In the genomic region with DNA sequence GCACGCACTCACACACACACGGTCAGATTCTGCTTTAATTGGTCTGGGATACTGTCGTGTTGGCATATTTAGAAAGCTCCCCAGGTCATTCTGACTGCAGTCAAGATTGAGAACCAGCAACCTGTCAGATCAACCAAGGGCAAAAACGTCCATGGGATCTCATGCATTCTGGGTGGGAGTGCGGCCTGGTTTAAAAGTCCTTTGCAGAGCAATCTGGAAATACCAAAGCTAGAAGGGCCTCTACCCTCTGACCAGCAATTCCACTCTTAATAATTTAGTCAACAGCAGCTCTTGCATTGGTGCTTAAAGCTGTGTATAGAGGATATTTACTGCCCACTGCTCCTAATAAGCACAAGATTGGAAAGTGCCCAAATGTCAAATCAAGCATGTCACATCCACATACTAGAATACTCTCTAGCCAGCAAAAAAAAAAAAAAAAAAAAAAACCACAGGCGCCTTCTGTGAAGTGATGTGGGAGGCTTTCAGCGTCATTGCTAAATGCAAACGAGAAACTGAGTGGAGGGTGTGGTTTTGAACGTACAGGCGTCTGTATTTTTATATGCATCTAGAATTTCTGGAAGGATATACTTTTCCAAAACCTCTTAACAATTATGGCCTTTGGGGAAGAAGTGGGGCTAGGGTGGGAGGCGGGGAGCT, we compare ENCODE assay signal across 15 cellular contexts. TPM values are rescaled to one million over a fixed set of nuclear protein-coding genes. Genes with fewer than 3 reads are reported as not detected.
DNase-seq lines count a peak whose midpoint lies in the region; ATAC-seq and TF ChIP-seq lines count a peak whose summit lies in the region.
"Had no signal": no experiment of that assay in that cellular context is flagged by ENCODE, and none has a peak within 500 bp of the region (broad histone marks: within the 10 kb centered on the region; RNA-seq: fewer than 3 reads in every experiment).

No MANE protein-coding gene starts in this region.

- no peaks in the 10 kb centered on the region for H3F3A ChIP-seq in GM23338 (replicated peaks; ENCODE audit: low read depth)

- peak in 1 of 3 donors; percentile 8 for DNase-seq in CD4-positive, CD25-positive, alpha-beta regulatory T cell
- no peak for DNase-seq in GM23338 (ENCODE audit: low spot score)
- no peak for DNase-seq in activated CD8-positive, alpha-beta T cell treated with anti-CD3 and anti-CD28 coated beads, Interleukin-2, amount 10 ng/mL, durations not matched to agents 7 days and 5 days
- no peak for DNase-seq in memory B cell (ENCODE audit: low spot score in 2 of 2)
- no peak for DNase-seq in NCI-H774 (lab: John Stamatoyannopoulos, UW)
- DNase-seq in posterior vena cava (ENCODE audit: low spot score): no peak
- no peak for DNase-seq in upper lobe of left lung
- DNase-seq in activated effector memory CD4-positive, alpha-beta T cell treated with Interleukin-2 at 50 U/mL for 16 hours: no peak
- DNase-seq: GF-D8 had no signal

- H3K4me3 Mint-ChIP-seq in CD4-positive, CD25-positive, alpha-beta regulatory T cell: peak overlapping the region in 2 of 4 donors; percentile 64 to 71
- H3K4me3 Mint-ChIP-seq in GM23338 (0 out of 3 replicates have a peak overlapping the region, but pooled peaks have one; percentile 69), memory B cell (peak overlapping the region; percentile 46)
- peak overlapping the region; percentile 49 for H3K4me3 Mint-ChIP-seq in activated CD8-positive, alpha-beta T cell treated with anti-CD3 and anti-CD28 coated beads, Interleukin-2, amount 10 ng/mL, durations not matched to agents 7 days and 5 days

- no peaks in the 10 kb centered on the region for H3K36me3 ChIP-seq in CD4-positive, CD25-positive, alpha-beta regulatory T cell (ENCODE audit: control insufficient read depth, insufficient read depth, low read length)
- H3K36me3 ChIP-seq in GM23338 (ENCODE audit: insufficient read depth) (no peaks in the 10 kb centered on the region), upper lobe of left lung (no peaks in the 10 kb centered on the region)
- H3K36me3 ChIP-seq: brain microvascular endothelial cell, heart left ventricle had no signal

- POLR2A ChIA-PET in activated CD8-positive, alpha-beta T cell treated with anti-CD3 and anti-CD28 coated beads, Interleukin-2, amount 10 ng/mL, durations not matched to agents 7 days and 5 days (lab: Charles Lee): interaction anchor here (0.6 kb wide), 1 partner anchor 379 kb away, joined by 3 read pairs; no protein-coding TSS in a partner anchor

- H2AFZ ChIP-seq in GM23338: peak overlapping the region; percentile 90; the same call in 1 of the 2 replicates

- TF ChIP-seq CTCF in GM23338 (conservative IDR thresholded peaks at IDR 0.05; ENCODE audit: low read depth in 2 of 2) (no peak), upper lobe of left lung (IDR thresholded peaks at IDR 0.05) (no peak)

- 0 out of 2 replicates have a peak overlapping the region, but pooled peaks have one; percentile 55 for H3K4me2 ChIP-seq in GM23338

- peaks cover 11% of the 10 kb centered on the region for H3K27me3 Mint-ChIP-seq in CD4-positive, CD25-positive, alpha-beta regulatory T cell
- H3K27me3 Mint-ChIP-seq in GM23338 (ENCODE audit: insufficient read depth, low read depth, poor library complexity) (peaks cover 11% of the 10 kb centered on the region), memory B cell (peaks cover 8% of the 10 kb centered on the region)
- peaks cover 8% of the 10 kb centered on the region for H3K27me3 Mint-ChIP-seq in activated CD8-positive, alpha-beta T cell treated with anti-CD3 and anti-CD28 coated beads, Interleukin-2, amount 10 ng/mL, durations not matched to agents 7 days and 5 days (ENCODE audit: low read depth)

- CTCF ChIA-PET in activated CD8-positive, alpha-beta T cell treated with anti-CD3 and anti-CD28 coated beads, Interleukin-2, amount 10 ng/mL, durations not matched to agents 7 days and 5 days (lab: Charles Lee): interaction anchor here (0.7 to 7.0 kb wide), 18 partner anchors 8 to 533 kb away, joined by 3 to 86 read pairs (median 5); no protein-coding TSS in a partner anchor

- intact Hi-C loops in posterior vena cava (cut with DNase I): loop anchor here (1.0 to 2.0 kb wide), 2 partner anchors 103 to 104 kb away; no protein-coding TSS in a partner anchor

- 59 to 61% methylated on average over 9 to 11 of the region's 11 CpGs for WGBS in upper lobe of left lung, 2 donors

- no peaks in the 10 kb centered on the region for H3K9me2 ChIP-seq in GM23338 (ENCODE audit: insufficient read depth)

- TF ChIP-seq POLR2A in upper lobe of left lung (IDR thresholded peaks at IDR 0.05): no peak

- H3K27me3 ChIP-seq in CD4-positive, CD25-positive, alpha-beta regulatory T cell (ENCODE audit: control insufficient read depth, insufficient read depth, low read length): no peaks in the 10 kb centered on the region
- H3K27me3 ChIP-seq in GM23338 (ENCODE audit: insufficient read depth): no peaks in the 10 kb centered on the region
- no peaks in the 10 kb centered on the region for H3K27me3 ChIP-seq in upper lobe of left lung
- H3K27me3 ChIP-seq: brain microvascular endothelial cell, dorsolateral prefrontal cortex, testis had no signal

- no peaks in the 10 kb centered on the region for H3K9me3 Mint-ChIP-seq in CD4-positive, CD25-positive, alpha-beta regulatory T cell
- H3K9me3 Mint-ChIP-seq in GM23338 (no peaks in the 10 kb centered on the region), memory B cell (no peaks in the 10 kb centered on the region)
- H3K9me3 Mint-ChIP-seq in activated CD8-positive, alpha-beta T cell treated with anti-CD3 and anti-CD28 coated beads, Interleukin-2, amount 10 ng/mL, durations not matched to agents 7 days and 5 days (ENCODE audit: insufficient read depth): no peaks in the 10 kb centered on the region
- H3K9me3 Mint-ChIP-seq: activated CD4-positive, alpha-beta memory T cell treated with anti-CD3 and anti-CD28 coated beads for 36 hours had no signal

- H3K79me2 ChIP-seq in GM23338 (replicated peaks; ENCODE audit: insufficient read depth): no peaks in the 10 kb centered on the region

- no peak for TF ChIP-seq EP300 in upper lobe of left lung (IDR thresholded peaks at IDR 0.05)

- peaks cover 5% of the 10 kb centered on the region for H3K4me1 ChIP-seq in CD4-positive, CD25-positive, alpha-beta regulatory T cell (ENCODE audit: control insufficient read depth, insufficient read depth, low read length, poor library complexity, severe bottlenecking)
- H3K4me1 ChIP-seq in GM23338 (ENCODE audit: insufficient read depth): no peaks in the 10 kb centered on the region
- peaks cover 3 to 10% (median 6%) of the 10 kb centered on the region in 4 donors for H3K4me1 ChIP-seq in upper lobe of left lung
- H3K4me1 ChIP-seq: testis had no signal

- H4K20me1 ChIP-seq in GM23338 (replicated peaks; ENCODE audit: insufficient read depth): no peaks in the 10 kb centered on the region

- H3K27ac ChIP-seq in CD4-positive, CD25-positive, alpha-beta regulatory T cell (ENCODE audit: insufficient read depth, low read length, poor library complexity, severe bottlenecking): no peak overlapping the region
- H3K27ac ChIP-seq in GM23338 (ENCODE audit: low read depth) (no peak overlapping the region), upper lobe of left lung (no peak overlapping the region)
- H3K27ac ChIP-seq: brain microvascular endothelial cell, GM23248, heart left ventricle, testis had no signal

- H3K36me3 Mint-ChIP-seq in CD4-positive, CD25-positive, alpha-beta regulatory T cell: no peaks in the 10 kb centered on the region
- H3K36me3 Mint-ChIP-seq in GM23338 (ENCODE audit: low read depth): no peaks in the 10 kb centered on the region
- no peaks in the 10 kb centered on the region for H3K36me3 Mint-ChIP-seq in activated CD8-positive, alpha-beta T cell treated with anti-CD3 and anti-CD28 coated beads, Interleukin-2, amount 10 ng/mL, durations not matched to agents 7 days and 5 days (ENCODE audit: low read depth)
- no peaks in the 10 kb centered on the region for H3K36me3 Mint-ChIP-seq in memory B cell
- H3K36me3 Mint-ChIP-seq: activated CD4-positive, alpha-beta memory T cell treated with anti-CD3 and anti-CD28 coated beads for 36 hours had no signal

- no peaks in the 10 kb centered on the region for H3K9me3 ChIP-seq in CD4-positive, CD25-positive, alpha-beta regulatory T cell (ENCODE audit: control insufficient read depth in 2 of 2, low read length in 2 of 2)
- no peaks in the 10 kb centered on the region for H3K9me3 ChIP-seq in upper lobe of left lung
- H3K9me3 ChIP-seq: heart left ventricle, testis had no signal

- peak overlapping the region in 2 of 3 donors; percentile 59 to 84 for H3K27ac Mint-ChIP-seq in CD4-positive, CD25-positive, alpha-beta regulatory T cell
- H3K27ac Mint-ChIP-seq in GM23338: no peak overlapping the region
- peak overlapping the region; percentile 74 for H3K27ac Mint-ChIP-seq in activated CD8-positive, alpha-beta T cell treated with anti-CD3 and anti-CD28 coated beads, Interleukin-2, amount 10 ng/mL, durations not matched to agents 7 days and 5 days
- no peak overlapping the region for H3K27ac Mint-ChIP-seq in memory B cell
- H3K27ac Mint-ChIP-seq: activated CD4-positive, alpha-beta memory T cell treated with anti-CD3 and anti-CD28 coated beads for 36 hours had no signal

- peaks cover 0 to 15% (median 7%) of the 10 kb centered on the region in 4 donors for H3K4me1 Mint-ChIP-seq in CD4-positive, CD25-positive, alpha-beta regulatory T cell
- H3K4me1 Mint-ChIP-seq in GM23338 (peaks cover 5% of the 10 kb centered on the region; the same call in 2 of the 3 replicates), memory B cell (peaks cover 3% of the 10 kb centered on the region)
- peaks cover 12% of the 10 kb centered on the region for H3K4me1 Mint-ChIP-seq in activated CD8-positive, alpha-beta T cell treated with anti-CD3 and anti-CD28 coated beads, Interleukin-2, amount 10 ng/mL, durations not matched to agents 7 days and 5 days (ENCODE audit: low read depth)

- H3K4me3 ChIP-seq in CD4-positive, CD25-positive, alpha-beta regulatory T cell (ENCODE audit: low read depth, low read length): no peak overlapping the region
- H3K4me3 ChIP-seq in GM23338: no peak overlapping the region
- H3K4me3 ChIP-seq in upper lobe of left lung: no peak overlapping the region

- ATAC-seq in CD4-positive, CD25-positive, alpha-beta regulatory T cell (ENCODE audit: low read depth in 2 of 2): no peak
- ATAC-seq in GM23338: no peak
- no peak for ATAC-seq in activated CD8-positive, alpha-beta T cell treated with anti-CD3 and anti-CD28 coated beads, Interleukin-2, amount 10 ng/mL, durations not matched to agents 7 days and 5 days
- ATAC-seq in memory B cell (ENCODE audit: low read depth): no peak
- no peak for ATAC-seq in upper lobe of left lung (ENCODE audit: low FRiP score in 2 of 2)

RNA-seq across cellular contexts. Expression of gene HSPA12A, which starts 44.8 kb away (rescaled TPM):
- 0.72 TPM for total RNA-seq in CD4-positive, CD25-positive, alpha-beta regulatory T cell
- polyA plus RNA-seq in CD4-positive, CD25-positive, alpha-beta regulatory T cell: 1 to 10 TPM in 2 of 4 donors, under 1 TPM in 2; 0.75 to 2.1 (median 1.3) TPM
- 5.2 and 6.3 TPM in 2 replicates for total RNA-seq in GM23338 (2014; rRNA removed; shearing (Covaris generic))
- 4.4 and 5.6 TPM in 2 replicates for polyA plus RNA-seq in GM23338 (2016; fragmentation: Nextera tagmentation; extraction: Ambion mirVana)
- total RNA-seq in activated CD8-positive, alpha-beta T cell treated with anti-CD3 and anti-CD28 coated beads, Interleukin-2, amount 10 ng/mL, durations not matched to agents 7 days and 5 days: not detected
- total RNA-seq in posterior vena cava (10 to 100 TPM; 20.5 to 20.8 TPM), upper lobe of left lung (10 to 100 TPM in 2 of 6 donors, 1 to 10 TPM in 4; 4.2 to 11.6 (median 6.1) TPM)

Comparison
In these comparisons a context has a peak if more than half of its experiments do, and no peak if none do; other contexts are left out.
1. H3K27ac Mint-ChIP-seq: peak in CD4-positive, CD25-positive, alpha-beta regulatory T cell (2 of 3) and activated CD8-positive, alpha-beta T cell treated with anti-CD3 and anti-CD28 coated beads, Interleukin-2, amount 10 ng/mL, durations not matched to agents 7 days and 5 days (single experiment); none in GM23338 (single experiment) and memory B cell (single experiment).